ENCODE assay signal across 19 cellular contexts in the genomic region with DNA sequence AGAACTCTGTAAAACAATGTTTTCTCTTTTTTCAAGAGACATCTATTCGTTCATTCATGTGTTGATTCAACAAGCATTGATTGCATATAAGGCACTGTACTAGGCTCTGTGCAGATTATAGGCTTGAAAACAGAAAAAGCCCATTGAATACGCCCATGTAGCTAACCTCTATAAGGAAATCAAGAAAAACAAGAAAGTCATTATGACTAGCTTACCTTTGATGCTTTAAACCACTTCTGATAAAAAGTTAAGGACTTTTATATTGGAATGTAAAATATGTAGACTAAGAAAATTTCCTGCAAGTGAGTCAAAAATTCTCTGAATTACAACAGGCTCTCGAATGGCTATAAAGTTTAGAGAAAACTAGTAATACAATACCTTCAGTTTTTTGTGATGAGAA.
DNase-seq lines count a peak whose midpoint lies in the region; ATAC-seq and TF ChIP-seq lines count a peak whose summit lies in the region.
"Had no signal": no experiment of that assay in that cellular context is flagged by ENCODE, and none has a peak within 500 bp of the region (broad histone marks: within the 10 kb centered on the region; RNA-seq: fewer than 3 reads in every experiment).

No MANE protein-coding gene starts in this region.

- H3K4me3 Mint-ChIP-seq in activated naive CD8-positive, alpha-beta T cell = no peak overlapping the region
- no peak overlapping the region for H3K4me3 Mint-ChIP-seq in activated naive CD8-positive, alpha-beta T cell treated with anti-CD3 and anti-CD28 coated beads for 36 hours
- peak overlapping the region in 1 of 2 donors; percentile 13 for H3K4me3 Mint-ChIP-seq in stimulated activated naive CD8-positive, alpha-beta T cell treated with anti-CD3 and anti-CD28 coated beads, Interleukin-15, amount 100 ng/mL, for 72 hours
- H3K4me3 Mint-ChIP-seq: activated CD4-positive, alpha-beta memory T cell treated with anti-CD3 and anti-CD28 coated beads for 36 hours; H9; neural progenitor cell had no signal

- no TSS peak for BruUV-seq in PC-9 (replicated peaks; lab: Mats Ljungman, UMichigan)

- H3K4me2 ChIP-seq in PC-9 = peak overlapping the region; percentile 20
- H3K4me2 ChIP-seq: neural progenitor cell had no signal

- H3K27ac ChIP-seq in PC-9 (peak overlapping the region; percentile 69), vagina (no peak overlapping the region)
- H3K27ac ChIP-seq: esophagus squamous epithelium, heart left ventricle, neural progenitor cell had no signal

- H3K9me3 ChIP-seq in PC-9 (ENCODE audit: insufficient read depth, low read depth) (no peaks in the 10 kb centered on the region), vagina (no peaks in the 10 kb centered on the region)
- H3K9me3 ChIP-seq: esophagus squamous epithelium, heart left ventricle had no signal

- no peaks in the 10 kb centered on the region for H3K36me3 ChIP-seq in PC-9 (ENCODE audit: low read depth)
- H3K36me3 ChIP-seq in vagina = no peaks in the 10 kb centered on the region
- H3K36me3 ChIP-seq: esophagus squamous epithelium, heart left ventricle, neural progenitor cell had no signal

- no peak overlapping the region for H3K4me3 ChIP-seq in PC-9
- H3K4me3 ChIP-seq in choroid plexus epithelial cell (ENCODE audit: low read depth, low read length) = no peak overlapping the region
- no peak overlapping the region for H3K4me3 ChIP-seq in vagina
- H3K4me3 ChIP-seq: esophagus squamous epithelium, heart left ventricle, neural progenitor cell had no signal

- no peaks in the 10 kb centered on the region for H3K79me2 ChIP-seq in PC-9 (ENCODE audit: low read depth)

- H3F3A ChIP-seq in PC-9 (ENCODE audit: insufficient read depth, low read depth) = peaks cover 56% of the 10 kb centered on the region

- H3K27me3 Mint-ChIP-seq in activated naive CD8-positive, alpha-beta T cell = peaks cover 4% of the 10 kb centered on the region
- peaks cover 52% of the 10 kb centered on the region for H3K27me3 Mint-ChIP-seq in activated naive CD8-positive, alpha-beta T cell treated with anti-CD3 and anti-CD28 coated beads for 36 hours
- peaks cover 34% of the 10 kb centered on the region for H3K27me3 Mint-ChIP-seq in stimulated activated naive CD8-positive, alpha-beta T cell treated with anti-CD3 and anti-CD28 coated beads, Interleukin-15, amount 100 ng/mL, for 72 hours

- no peak for DNase-seq in activated naive CD8-positive, alpha-beta T cell treated with anti-CD3 and anti-CD28 coated beads for 36 hours
- DNase-seq in PC-9 (peak in 1 of 2 experiments; percentile 96), choroid plexus epithelial cell (ENCODE audit: low read depth) (peak; percentile 57), amniotic stem cell (lab: John Stamatoyannopoulos, UW) (no peak), vagina (ENCODE audit: extremely low spot score in 2 of 2) (no peak)
- DNase-seq in stimulated activated naive CD8-positive, alpha-beta T cell treated with anti-CD3 and anti-CD28 coated beads, Interleukin-15, amount 100 ng/mL, for 72 hours = no peak
- DNase-seq in activated CD4-positive, alpha-beta T cell treated with anti-CD3 and anti-CD28 coated beads, Interleukin-2, amount 50 U/mL, for 48 hours = no peak
- DNase-seq: activated CD4-positive, alpha-beta memory T cell treated with anti-CD3 and anti-CD28 coated beads for 36 hours; COR-L47; esophagus squamous epithelium; H9; heart left ventricle; NCI-H1694 treated with DMSO at 0.1 percent for 48 hours; NCI-H446; right cardiac atrium; stimulated activated CD4-positive, alpha-beta T cell treated with anti-CD3 and anti-CD28 coated beads, Interleukin-1b, Interleukin-23, amount 100 ng/mL, for 48 hours; substantia nigra had no signal

- CTCF ChIA-PET in PC-9 (lab: Charles Lee) = interaction anchor here (0.6 kb wide), 2 partner anchors 100 to 165 kb away, joined by 3 read pairs; no protein-coding TSS in a partner anchor

- POLR2A ChIA-PET in PC-9 (lab: Charles Lee; ENCODE audit: unreplicated experiment) = interaction anchor here (0.6 to 1.1 kb wide), 6 partner anchors 8 to 145 kb away, joined by 4 to 11 read pairs (median 6); no protein-coding TSS in a partner anchor

- no peaks in the 10 kb centered on the region for H3K9me3 Mint-ChIP-seq in activated naive CD8-positive, alpha-beta T cell (ENCODE audit: low read depth)
- H3K9me3 Mint-ChIP-seq in activated naive CD8-positive, alpha-beta T cell treated with anti-CD3 and anti-CD28 coated beads for 36 hours = peaks cover 7% of the 10 kb centered on the region
- H3K9me3 Mint-ChIP-seq in stimulated activated naive CD8-positive, alpha-beta T cell treated with anti-CD3 and anti-CD28 coated beads, Interleukin-15, amount 100 ng/mL, for 72 hours = no peaks in the 10 kb centered on the region
- H3K9me3 Mint-ChIP-seq: activated CD4-positive, alpha-beta memory T cell treated with anti-CD3 and anti-CD28 coated beads for 36 hours; H9; neural progenitor cell had no signal

- no peak overlapping the region for H2AFZ ChIP-seq in PC-9
- H2AFZ ChIP-seq: neural progenitor cell had no signal

- no peaks in the 10 kb centered on the region for H3K36me3 Mint-ChIP-seq in activated naive CD8-positive, alpha-beta T cell
- H3K36me3 Mint-ChIP-seq in activated naive CD8-positive, alpha-beta T cell treated with anti-CD3 and anti-CD28 coated beads for 36 hours = no peaks in the 10 kb centered on the region
- H3K36me3 Mint-ChIP-seq: activated CD4-positive, alpha-beta memory T cell treated with anti-CD3 and anti-CD28 coated beads for 36 hours; neural progenitor cell had no signal

- peak overlapping the region; percentile 64 for H3K27ac Mint-ChIP-seq in activated naive CD8-positive, alpha-beta T cell
- H3K27ac Mint-ChIP-seq in activated naive CD8-positive, alpha-beta T cell treated with anti-CD3 and anti-CD28 coated beads for 36 hours = no peak overlapping the region
- no peak overlapping the region for H3K27ac Mint-ChIP-seq in stimulated activated naive CD8-positive, alpha-beta T cell treated with anti-CD3 and anti-CD28 coated beads, Interleukin-15, amount 100 ng/mL, for 72 hours
- H3K27ac Mint-ChIP-seq: activated CD4-positive, alpha-beta memory T cell treated with anti-CD3 and anti-CD28 coated beads for 36 hours; H9; neural progenitor cell had no signal

- H3K4me1 ChIP-seq in PC-9 (replicated peaks; ENCODE audit: insufficient read depth) = peaks cover 52% of the 10 kb centered on the region
- H3K4me1 ChIP-seq in vagina = peaks cover 20% of the 10 kb centered on the region

- intact Hi-C loops in PC-9 (cut with micrococcal nuclease; ENCODE audit: unreplicated experiment) (loop anchor here (1.0 to 2.0 kb wide), 2 partner anchors 24 to 27 kb away; no protein-coding TSS in a partner anchor), vagina (cut with DNase I) (no loop called here)

- peak; percentile 48 for ATAC-seq in stimulated activated naive CD8-positive, alpha-beta T cell treated with anti-CD3 and anti-CD28 coated beads, Interleukin-15, amount 100 ng/mL, for 72 hours
- ATAC-seq: heart left ventricle, right cardiac atrium had no signal

- peaks cover 28% of the 10 kb centered on the region for H3K4me1 Mint-ChIP-seq in activated naive CD8-positive, alpha-beta T cell (ENCODE audit: low read depth)
- peaks cover 28% of the 10 kb centered on the region for H3K4me1 Mint-ChIP-seq in activated naive CD8-positive, alpha-beta T cell treated with anti-CD3 and anti-CD28 coated beads for 36 hours
- H3K4me1 Mint-ChIP-seq in stimulated activated naive CD8-positive, alpha-beta T cell treated with anti-CD3 and anti-CD28 coated beads, Interleukin-15, amount 100 ng/mL, for 72 hours = peaks cover 57% of the 10 kb centered on the region

- no peak for TF ChIP-seq POLR2A in vagina (IDR thresholded peaks at IDR 0.05)

- no peaks in the 10 kb centered on the region for H3K27me3 ChIP-seq in PC-9 (ENCODE audit: insufficient read depth, low read depth)
- H3K27me3 ChIP-seq in vagina = no peaks in the 10 kb centered on the region
- H3K27me3 ChIP-seq: heart left ventricle, neural progenitor cell had no signal

- no peaks in the 10 kb centered on the region for H3K9me2 ChIP-seq in PC-9 (ENCODE audit: insufficient read depth)

- no peaks in the 10 kb centered on the region for H4K20me1 ChIP-seq in PC-9 (ENCODE audit: insufficient read depth)

- no peak for TF ChIP-seq CTCF in PC-9 (conservative IDR thresholded peaks at IDR 0.05)
- TF ChIP-seq CTCF in choroid plexus epithelial cell (conservative IDR thresholded peaks at IDR 0.05; ENCODE audit: low read depth, low read length) = no peak
- no peak for TF ChIP-seq CTCF in vagina (IDR thresholded peaks at IDR 0.05)
